ENCODE assay signal across 20 cellular contexts in genomic region chr10:23696476-23696875, GRCh38.
DNase-seq lines count a peak whose midpoint lies in the region; ATAC-seq and TF ChIP-seq lines count a peak whose summit lies in the region.
"Had no signal": no experiment of that assay in that cellular context is flagged by ENCODE, and none has a peak within 500 bp of the region (broad histone marks: within the 10 kb centered on the region; RNA-seq: fewer than 3 reads in every experiment).

No MANE protein-coding gene starts in this region.

- H4K20me1 ChIP-seq in mammary epithelial cell (ENCODE audit: insufficient read depth, low read length): no peaks in the 10 kb centered on the region

- no peak for DNase-seq in activated naive CD8-positive, alpha-beta T cell treated with anti-CD3 and anti-CD28 coated beads, Interleukin-2, amount 50 U/mL, for 24 hours
- no peak for DNase-seq in activated naive CD8-positive, alpha-beta T cell treated with anti-CD3 and anti-CD28 coated beads for 36 hours
- DNase-seq in mammary epithelial cell (peak; percentile 14), left lung (no peak), progenitor cell of endocrine pancreas (ENCODE audit: low spot score, unreplicated experiment) (no peak), DMS79 (lab: John Stamatoyannopoulos, UW) (no peak), thyroid gland (no peak)
- DNase-seq in NK-92 treated with Interleukin-12 subunit alpha and Interleukin-12 subunit beta, amount 100 ng/mL, for 24 hours (lab: John Stamatoyannopoulos, UW): no peak
- DNase-seq: 8988T; BE2C; CD4-positive, CD25-positive, alpha-beta regulatory T cell; COR-L47; EL; MV-4-11; NCI-H187; NCI-H2107; NCI-H510A; NCI-H748 treated with DMSO at 0.1 percent for 48 hours; OCI-M1; SHP77 had no signal

- H3K9ac ChIP-seq in mammary epithelial cell (ENCODE audit: insufficient read depth, low read length): no peak overlapping the region

- TF ChIP-seq POLR2A in thyroid gland (IDR thresholded peaks at IDR 0.05): no peak

- H3K4me1 Mint-ChIP-seq in activated naive CD8-positive, alpha-beta T cell treated with anti-CD3 and anti-CD28 coated beads, Interleukin-2, amount 50 U/mL, for 24 hours: peaks cover 13% of the 10 kb centered on the region
- H3K4me1 Mint-ChIP-seq in activated naive CD8-positive, alpha-beta T cell treated with anti-CD3 and anti-CD28 coated beads for 36 hours: peaks cover 19% of the 10 kb centered on the region
- H3K4me1 Mint-ChIP-seq in progenitor cell of endocrine pancreas (ENCODE audit: low read depth): peaks cover 15% of the 10 kb centered on the region

- H3K79me2 ChIP-seq in mammary epithelial cell (ENCODE audit: insufficient read depth, low read length): no peaks in the 10 kb centered on the region

- peak overlapping the region; percentile 23 for H3K4me3 Mint-ChIP-seq in activated naive CD8-positive, alpha-beta T cell treated with anti-CD3 and anti-CD28 coated beads, Interleukin-2, amount 50 U/mL, for 24 hours
- no peak overlapping the region for H3K4me3 Mint-ChIP-seq in activated naive CD8-positive, alpha-beta T cell treated with anti-CD3 and anti-CD28 coated beads for 36 hours
- H3K4me3 Mint-ChIP-seq in progenitor cell of endocrine pancreas (ENCODE audit: low read depth): peak overlapping the region; percentile 76

- H3K4me1 ChIP-seq in mammary epithelial cell (ENCODE audit: insufficient read depth, low read length) (no peaks in the 10 kb centered on the region), left lung (peaks cover 4 to 21% of the 10 kb centered on the region in 2 donors), thyroid gland (peaks cover 9 to 22% of the 10 kb centered on the region in 2 donors)
- H3K4me1 ChIP-seq: BE2C had no signal

- H3K27me3 ChIP-seq in mammary epithelial cell (ENCODE audit: insufficient read depth, low read length): peaks cover 30% of the 10 kb centered on the region
- peaks cover 38 to 64% of the 10 kb centered on the region in 2 donors for H3K27me3 ChIP-seq in left lung
- peaks cover 14% of the 10 kb centered on the region for H3K27me3 ChIP-seq in thyroid gland

- H3K36me3 Mint-ChIP-seq in activated naive CD8-positive, alpha-beta T cell treated with anti-CD3 and anti-CD28 coated beads, Interleukin-2, amount 50 U/mL, for 24 hours (ENCODE audit: low read depth): no peaks in the 10 kb centered on the region
- H3K36me3 Mint-ChIP-seq in activated naive CD8-positive, alpha-beta T cell treated with anti-CD3 and anti-CD28 coated beads for 36 hours: peaks cover 2% of the 10 kb centered on the region
- no peaks in the 10 kb centered on the region for H3K36me3 Mint-ChIP-seq in progenitor cell of endocrine pancreas (ENCODE audit: insufficient read depth)
- H3K36me3 Mint-ChIP-seq: CD4-positive, CD25-positive, alpha-beta regulatory T cell had no signal

- H3K4me2 ChIP-seq in mammary epithelial cell (ENCODE audit: insufficient read depth, low read depth, low read length): no peak overlapping the region

- H3K27ac Mint-ChIP-seq in activated naive CD8-positive, alpha-beta T cell treated with anti-CD3 and anti-CD28 coated beads, Interleukin-2, amount 50 U/mL, for 24 hours: no peak overlapping the region
- H3K27ac Mint-ChIP-seq in activated naive CD8-positive, alpha-beta T cell treated with anti-CD3 and anti-CD28 coated beads for 36 hours: no peak overlapping the region
- H3K27ac Mint-ChIP-seq in progenitor cell of endocrine pancreas: no peak overlapping the region
- H3K27ac Mint-ChIP-seq: CD4-positive, CD25-positive, alpha-beta regulatory T cell had no signal

- CTCF ChIA-PET in mammary epithelial cell (lab: Charles Lee; ENCODE audit: low non-redundant PET): no interaction called here

- H3K36me3 ChIP-seq in mammary epithelial cell (ENCODE audit: insufficient read depth, low read length) (no peaks in the 10 kb centered on the region), left lung (no peaks in the 10 kb centered on the region), thyroid gland (no peaks in the 10 kb centered on the region)
- H3K36me3 ChIP-seq: BE2C had no signal

- peaks cover 54% of the 10 kb centered on the region for H3K27me3 Mint-ChIP-seq in activated naive CD8-positive, alpha-beta T cell treated with anti-CD3 and anti-CD28 coated beads, Interleukin-2, amount 50 U/mL, for 24 hours
- H3K27me3 Mint-ChIP-seq in activated naive CD8-positive, alpha-beta T cell treated with anti-CD3 and anti-CD28 coated beads for 36 hours: peaks cover 56% of the 10 kb centered on the region
- peaks cover 91% of the 10 kb centered on the region for H3K27me3 Mint-ChIP-seq in progenitor cell of endocrine pancreas

- 54% methylated on average over 3 of the region's 3 CpGs for WGBS in mammary epithelial cell (ENCODE audit: low coverage, missing lambda C conversion rate)
- WGBS in thyroid gland, 2 donors: 74 to 83% methylated on average over 3 of the region's 3 CpGs

- TF ChIP-seq CTCF in mammary epithelial cell (conservative IDR thresholded peaks at IDR 0.05 in 1 of 2, IDR thresholded peaks at IDR 0.05 in 1 of 2; ENCODE audit: extremely low read depth in 1 of 2, insufficient read depth in 1 of 2, low read depth in 1 of 2, low read length in 2 of 2) (no peak), left lung (IDR thresholded peaks at IDR 0.05) (no peak), progenitor cell of endocrine pancreas (IDR thresholded peaks at IDR 0.05; ENCODE audit: unreplicated experiment) (no peak), thyroid gland (IDR thresholded peaks at IDR 0.05) (no peak)

- H3K4me3 ChIP-seq in mammary epithelial cell (replicated peaks in 1 of 3; ENCODE audit: insufficient read depth in 1 of 3, low read depth in 2 of 3, low read length in 3 of 3) (no peak overlapping the region), left lung (no peak overlapping the region), thyroid gland (replicated peaks in 1 of 3) (no peak overlapping the region)

- in situ Hi-C loops in mammary epithelial cell (cut with MboI; ENCODE audit: low sequenced_read_pairs in 2 of 2): loop anchor here (10.0 to 25.0 kb wide), 2 partner anchors 384 to 402 kb away; no protein-coding TSS in a partner anchor

- no peaks in the 10 kb centered on the region for H3K9me3 ChIP-seq in mammary epithelial cell (replicated peaks; ENCODE audit: insufficient read depth, low read length)
- H3K9me3 ChIP-seq in left lung: no peaks in the 10 kb centered on the region
- H3K9me3 ChIP-seq in thyroid gland: no peaks in the 10 kb centered on the region
- H3K9me3 ChIP-seq: BE2C had no signal

- dilution Hi-C loops in mammary epithelial cell (cut with HindIII; ENCODE audit: low sequenced_read_pairs): loop anchor here (10.0 to 25.0 kb wide), 2 partner anchors 384 to 542 kb away; no protein-coding TSS in a partner anchor

- H3K9me3 Mint-ChIP-seq in activated naive CD8-positive, alpha-beta T cell treated with anti-CD3 and anti-CD28 coated beads, Interleukin-2, amount 50 U/mL, for 24 hours: no peaks in the 10 kb centered on the region
- H3K9me3 Mint-ChIP-seq in activated naive CD8-positive, alpha-beta T cell treated with anti-CD3 and anti-CD28 coated beads for 36 hours: no peaks in the 10 kb centered on the region
- no peaks in the 10 kb centered on the region for H3K9me3 Mint-ChIP-seq in progenitor cell of endocrine pancreas (ENCODE audit: low read depth)

- ATAC-seq in activated naive CD8-positive, alpha-beta T cell treated with anti-CD3 and anti-CD28 coated beads, Interleukin-2, amount 50 U/mL, for 24 hours: peak; percentile 31
- peak; percentile 19 for ATAC-seq in left lung

- BruUV-seq in mammary epithelial cell (replicated peaks; lab: Mats Ljungman, UMichigan): no TSS peak

- no peak overlapping the region for H2AFZ ChIP-seq in mammary epithelial cell (ENCODE audit: low read depth, low read length)

- H3K27ac ChIP-seq in mammary epithelial cell (ENCODE audit: insufficient read depth, low read depth, low read length) (no peak overlapping the region), left lung (no peak overlapping the region), thyroid gland (no peak overlapping the region)

- intact Hi-C loops in mammary epithelial cell (cut with micrococcal nuclease): no loop called here
- intact Hi-C loops in left lung (cut with DNase I): no loop called here
- intact Hi-C loops in thyroid gland (cut with DNase I): no loop called here
